Comparison of ENCODE assay signal across 1 cellular context in genomic region chr2:160868891-160869290, GRCh38.
TF ChIP-seq lines count a peak whose summit lies in the region.

No MANE protein-coding gene starts in this region.

TF ChIP-seq in SK-N-SH, 30 proteins besides CTCF, POLR2A, EP300 and RAD21 (continued from another document):
- TF ChIP-seq, protein P1, sequence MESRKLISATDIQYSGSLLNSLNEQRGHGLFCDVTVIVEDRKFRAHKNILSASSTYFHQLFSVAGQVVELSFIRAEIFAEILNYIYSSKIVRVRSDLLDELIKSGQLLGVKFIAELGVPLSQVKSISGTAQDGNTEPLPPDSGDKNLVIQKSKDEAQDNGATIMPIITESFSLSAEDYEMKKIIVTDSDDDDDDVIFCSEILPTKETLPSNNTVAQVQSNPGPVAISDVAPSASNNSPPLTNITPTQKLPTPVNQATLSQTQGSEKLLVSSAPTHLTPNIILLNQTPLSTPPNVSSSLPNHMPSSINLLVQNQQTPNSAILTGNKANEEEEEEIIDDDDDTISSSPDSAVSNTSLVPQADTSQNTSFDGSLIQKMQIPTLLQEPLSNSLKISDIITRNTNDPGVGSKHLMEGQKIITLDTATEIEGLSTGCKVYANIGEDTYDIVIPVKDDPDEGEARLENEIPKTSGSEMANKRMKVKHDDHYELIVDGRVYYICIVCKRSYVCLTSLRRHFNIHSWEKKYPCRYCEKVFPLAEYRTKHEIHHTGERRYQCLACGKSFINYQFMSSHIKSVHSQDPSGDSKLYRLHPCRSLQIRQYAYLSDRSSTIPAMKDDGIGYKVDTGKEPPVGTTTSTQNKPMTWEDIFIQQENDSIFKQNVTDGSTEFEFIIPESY (IDR thresholded peaks at IDR 0.05; ENCODE audit: borderline replicate concordance, low read depth), result no peak
- TF ChIP-seq SMC3 (IDR thresholded peaks at IDR 0.05; ENCODE audit: low read depth, low read length) (no peak), REST (IDR thresholded peaks at IDR 0.05; ENCODE audit: low read depth, low read length) (no peak), TCF12 (IDR thresholded peaks at IDR 0.05) (no peak), MXI1 (IDR thresholded peaks at IDR 0.05; ENCODE audit: low read depth, low read length) (no peak), GATA2 (CRISPR knock-in tag; IDR thresholded peaks at IDR 0.05) (no peak), NRF1 (IDR thresholded peaks at IDR 0.05; ENCODE audit: low read depth, low read length) (no peak)
